8 cellular contexts compared by ENCODE assay signal in genomic region chr6:18386302-18386976, GRCh38. TPM values are rescaled to one million over a fixed set of nuclear protein-coding genes. Genes with fewer than 3 reads are reported as not detected.
DNase-seq lines count a peak whose midpoint lies in the region; ATAC-seq and TF ChIP-seq lines count a peak whose summit lies in the region.

No MANE protein-coding gene starts in this region.

- H3K36me3 ChIP-seq in gastroesophageal sphincter (no peaks in the 10 kb centered on the region), psoas muscle (ENCODE audit: insufficient read depth in 1 of 2, low read depth in 1 of 2) (peaks cover 0 to 4% of the 10 kb centered on the region in 2 donors), HAP-1 (replicated peaks) (no peaks in the 10 kb centered on the region)

- in situ Hi-C loops in HAP-1 (cut with MboI; ENCODE audit: low sequenced_read_pairs): no loop called here

- H3K27me3 ChIP-seq in gastroesophageal sphincter (no peaks in the 10 kb centered on the region), psoas muscle (ENCODE audit: insufficient read depth in 3 of 3, low read length in 2 of 3) (no peaks in the 10 kb centered on the region), HAP-1 (ENCODE audit: low read depth) (peaks cover 17% of the 10 kb centered on the region; the same call in 1 of the 2 replicates)

- TF ChIP-seq POLR2A in gastroesophageal sphincter (IDR thresholded peaks at IDR 0.05): no peak

- H3K36me3 Mint-ChIP-seq in T-helper 17 cell (ENCODE audit: low read depth): peaks cover 5% of the 10 kb centered on the region

- H3K27me3 Mint-ChIP-seq in T-helper 17 cell: peaks cover 12% of the 10 kb centered on the region

- 23 to 36% methylated on average over 4 to 6 of the region's 6 CpGs for WGBS in gastroesophageal sphincter (ENCODE audit: low coverage in 1 of 2), 2 donors
- WGBS in psoas muscle, 3 donors: 21 to 23% (median 22%) methylated on average over 6 of the region's 6 CpGs

- TF ChIP-seq EP300 in gastroesophageal sphincter (IDR thresholded peaks at IDR 0.05): no peak

- H3K9me3 ChIP-seq in T-helper 17 cell (ENCODE audit: control insufficient read depth, low read length, poor library complexity, severe bottlenecking): no peaks in the 10 kb centered on the region
- no peaks in the 10 kb centered on the region for H3K9me3 ChIP-seq in gastroesophageal sphincter
- H3K9me3 ChIP-seq in psoas muscle: no peaks in the 10 kb centered on the region
- H3K9me3 ChIP-seq in HAP-1: no peaks in the 10 kb centered on the region

- intact Hi-C loops in psoas muscle (cut with DNase I): loop anchor here (5.0 kb wide), 3 partner anchors 44 to 61 kb away; no protein-coding TSS in a partner anchor

- H3K4me3 ChIP-seq in gastroesophageal sphincter (peak overlapping the region in 1 of 2 donors; percentile 59), psoas muscle (peak overlapping the region; percentile 72), HAP-1 (no peak overlapping the region)

- peaks cover 28% of the 10 kb centered on the region for H3K4me1 Mint-ChIP-seq in T-helper 17 cell

- ATAC-seq in T-helper 17 cell (no peak), gastroesophageal sphincter (peak; percentile 45), psoas muscle (peak in 2 of 4 donors; percentile 35 to 42), HG03280 (IDR thresholded peaks at IDR 0.05; ENCODE audit: unreplicated experiment) (no peak)

- peak overlapping the region; percentile 100 for H3K4me3 Mint-ChIP-seq in T-helper 17 cell

- no peak for TF ChIP-seq CTCF in gastroesophageal sphincter (IDR thresholded peaks at IDR 0.05)
- TF ChIP-seq CTCF in psoas muscle (IDR thresholded peaks at IDR 0.05): no peak

- H3K4me1 ChIP-seq in gastroesophageal sphincter (peaks cover 0 to 42% (median 10%) of the 10 kb centered on the region in 3 donors), psoas muscle (peaks cover 21% of the 10 kb centered on the region), HAP-1 (peaks cover 7% of the 10 kb centered on the region)

- H3K27ac ChIP-seq in gastroesophageal sphincter (peak overlapping the region in 3 of 4 donors; percentile 74 to 80 (median 78)), psoas muscle (peak overlapping the region; percentile 87)

- DNase-seq in GM04503 (ENCODE audit: low read depth) (peak; percentile 31), T-helper 17 cell (no peak), psoas muscle (peak in 1 of 2 donors; percentile 73), T1000 (lab: John Stamatoyannopoulos, UW) (no peak), inferior parietal cortex (ENCODE audit: extremely low spot score) (no peak), HAP-1 (ENCODE audit: low spot score in 2 of 2) (no peak)

- H3K27ac Mint-ChIP-seq in T-helper 17 cell: peak overlapping the region; percentile 96

RNA-seq across cellular contexts. Expression of gene RNF144B, which starts 0.7 kb away (rescaled TPM):
- total RNA-seq in T-helper 17 cell (1 to 10 TPM; 2.3 to 4.6 TPM), gastroesophageal sphincter (10 to 100 TPM in 3 of 4 donors, 1 to 10 TPM in 1; 5.6 to 18.4 (median 15.2) TPM), psoas muscle (10 to 100 TPM; 33.6 to 94.9 (median 65.4) TPM)
- polyA plus RNA-seq in psoas muscle: 10 to 100 TPM in 1 of 3 donors, 1 to 10 TPM in 2; 6.0 to 34.5 (median 7.9) TPM
